Comparison of ENCODE assay signal across 26 cellular contexts in the genomic region with DNA sequence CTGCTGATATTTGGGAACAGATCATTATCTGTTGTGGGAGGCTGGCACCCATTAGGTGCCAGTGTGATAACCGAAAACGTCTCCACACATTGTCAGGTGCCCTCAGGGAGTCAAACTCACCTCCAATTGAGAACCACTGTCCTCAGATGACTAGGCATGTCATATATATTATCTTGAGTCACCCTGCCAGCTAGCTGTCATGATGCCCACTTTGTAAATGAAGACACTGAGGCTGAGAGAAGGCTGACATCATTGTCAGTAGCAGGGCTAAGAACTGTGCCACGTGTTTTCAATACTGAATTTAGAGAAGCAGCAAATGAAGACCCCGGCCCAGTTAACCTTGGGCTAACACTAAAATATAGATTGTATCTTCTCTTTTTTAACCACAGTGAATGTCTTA. TPM values are rescaled to one million over a fixed set of nuclear protein-coding genes. Genes with fewer than 3 reads are reported as not detected.
"Had no signal": no experiment of that assay in that cellular context is flagged by ENCODE, and none has a peak within 500 bp of the region (broad histone marks: within the 10 kb centered on the region; RNA-seq: fewer than 3 reads in every experiment).

No MANE protein-coding gene starts in this region.

- H3K9me3 ChIP-seq: adrenal gland, breast epithelium, vagina had no signal

- H3K27ac ChIP-seq: epithelial cell of prostate, heart right ventricle, vagina had no signal

- H3K9me3 Mint-ChIP-seq: activated naive CD4-positive, alpha-beta T cell treated with anti-CD3 and anti-CD28 coated beads, Interleukin-2, amount 50 U/mL, for 24 hours had no signal

- H3K27ac Mint-ChIP-seq: activated CD8-positive, alpha-beta T cell treated with anti-CD3 and anti-CD28 coated beads, Interleukin-2, amount 10 ng/mL, durations not matched to agents 7 days and 5 days; activated naive CD4-positive, alpha-beta T cell treated with anti-CD3 and anti-CD28 coated beads, Interleukin-2, amount 50 U/mL, for 24 hours; endodermal cell; T-helper 17 cell had no signal

- ATAC-seq: activated CD4-positive, CD25-positive, alpha-beta regulatory T cell treated with anti-CD3 and anti-CD28 coated beads, Interleukin-2, amount 50 U/mL, for 24 hours; activated CD8-positive, alpha-beta T cell treated with anti-CD3 and anti-CD28 coated beads, Interleukin-2, amount 10 ng/mL, durations not matched to agents 7 days and 5 days; left lobe of liver; T-helper 17 cell had no signal

- H3K4me3 Mint-ChIP-seq: activated CD8-positive, alpha-beta T cell treated with anti-CD3 and anti-CD28 coated beads, Interleukin-2, amount 10 ng/mL, durations not matched to agents 7 days and 5 days; activated naive CD4-positive, alpha-beta T cell treated with anti-CD3 and anti-CD28 coated beads, Interleukin-2, amount 50 U/mL, for 24 hours; endodermal cell; naive B cell; T-helper 17 cell had no signal

- H3K36me3 ChIP-seq: adrenal gland, breast epithelium, heart right ventricle, vagina had no signal

- H3K4me1 ChIP-seq: adrenal gland had no signal

- H3K36me3 Mint-ChIP-seq: activated naive CD4-positive, alpha-beta T cell treated with anti-CD3 and anti-CD28 coated beads, Interleukin-2, amount 50 U/mL, for 24 hours; naive B cell had no signal

- H3K4me1 Mint-ChIP-seq: activated naive CD4-positive, alpha-beta T cell treated with anti-CD3 and anti-CD28 coated beads, Interleukin-2, amount 50 U/mL, for 24 hours; naive B cell; T-helper 17 cell had no signal

- DNase-seq: activated CD4-positive, alpha-beta T cell treated with anti-CD3 and anti-CD28 coated beads, Interleukin-2, amount 50 U/mL, for 1 hour; activated CD8-positive, alpha-beta T cell treated with anti-CD3 and anti-CD28 coated beads, Interleukin-2, amount 10 ng/mL, durations not matched to agents 7 days and 5 days; activated gamma-delta T cell treated with Interleukin-2 at 50 U/mL for 16 hours; activated T-cell treated with anti-CD3 and anti-CD28 coated beads, Interleukin-2, amount 50 U/mL, for 1 hour; adrenal gland; cerebellar nuclear complex; cortex of kidney; endodermal cell; heart right ventricle; naive B cell; nucleus accumbens; posterior cingulate gyrus; stimulated activated CD4-positive, alpha-beta T cell treated with anti-CD3 and anti-CD28 coated beads, Interleukin-4, amount 100 ng/mL, for 1 hour; stimulated activated naive CD4-positive, alpha-beta T cell treated with Interleukin-2 at 50 U/mL for 16 hours; SW 1271; T-helper 17 cell; trophoblast cell had no signal

- H3K4me3 ChIP-seq: adrenal gland, breast epithelium, heart right ventricle, lung, vagina had no signal

- H3K27me3 ChIP-seq: adrenal gland, breast epithelium, vagina had no signal

RNA-seq across cellular contexts. Expression of gene EYA2, which starts 36.3 kb away (rescaled TPM):
- total RNA-seq: activated CD8-positive, alpha-beta T cell treated with anti-CD3 and anti-CD28 coated beads, Interleukin-2, amount 10 ng/mL, durations not matched to agents 7 days and 5 days; renal cortical epithelial cell had no signal
- polyA plus RNA-seq: keratinocyte had no signal
